In the genomic region with DNA sequence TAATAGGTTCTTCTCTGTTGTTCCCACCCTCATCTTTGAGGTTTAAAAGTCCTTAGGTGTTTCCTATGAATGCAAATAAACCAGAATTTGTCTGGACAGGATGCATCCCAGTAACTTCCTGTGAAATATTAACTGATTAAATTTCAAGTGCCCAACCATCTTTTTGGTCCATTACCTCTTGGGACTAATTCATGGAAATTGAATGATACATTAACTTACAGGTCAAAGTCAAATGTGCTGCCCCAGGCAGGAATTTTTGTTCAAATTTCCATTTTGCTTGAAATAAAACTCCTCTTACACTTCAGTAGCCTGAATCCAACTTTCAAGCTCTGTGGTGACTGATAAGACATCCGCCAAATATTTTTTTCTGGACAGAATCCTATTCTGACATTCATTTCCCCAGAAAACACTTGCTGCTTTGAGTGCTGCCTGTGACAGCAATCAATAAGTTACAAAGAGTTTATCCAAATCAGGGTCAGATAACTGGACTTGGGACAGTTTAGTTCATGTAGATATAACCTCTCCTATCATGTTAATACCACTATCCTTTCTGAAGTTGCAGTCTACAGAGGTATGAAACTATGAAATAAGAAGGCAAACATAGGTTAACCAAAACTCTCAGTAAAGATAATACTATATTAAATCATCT, we compare ENCODE assay signal across 24 cellular contexts.
"Had no signal": no experiment of that assay in that cellular context is flagged by ENCODE, and none has a peak within 500 bp of the region (broad histone marks: within the 10 kb centered on the region; RNA-seq: fewer than 3 reads in every experiment).

No MANE protein-coding gene starts in this region.

- H3K9me3 ChIP-seq: adrenal gland, MG63, Peyer's patch had no signal

- H3K4me1 Mint-ChIP-seq: activated naive CD8-positive, alpha-beta T cell treated with anti-CD3 and anti-CD28 coated beads, Interleukin-2, amount 10 ng/mL, durations not matched to agents 7 days and 5 days had no signal

- H3K36me3 Mint-ChIP-seq: activated naive CD8-positive, alpha-beta T cell treated with anti-CD3 and anti-CD28 coated beads, Interleukin-2, amount 10 ng/mL, durations not matched to agents 7 days and 5 days had no signal

- H3K27ac ChIP-seq: adrenal gland, breast epithelium, Peyer's patch had no signal

- H3K27ac Mint-ChIP-seq: activated CD8-positive, alpha-beta T cell treated with anti-CD3 and anti-CD28 coated beads for 36 hours; activated naive CD8-positive, alpha-beta T cell treated with anti-CD3 and anti-CD28 coated beads, Interleukin-2, amount 10 ng/mL, durations not matched to agents 7 days and 5 days; activated T-cell treated with anti-CD3 and anti-CD28 coated beads, Interleukin-2, amount 50 U/mL, for 72 hours; activated T-helper 2 cell treated with anti-CD3 and anti-CD28 coated beads, Interferon-gamma antibody, Interleukin-2, Interleukin-4, amounts not matched to agents 10 μg/mL and 5 μg/mL and 100 μg/mL, durations not matched to agents 14 hours and 24 hours and 36 hours; T-helper 1 cell treated with Interleukin-12 subunit alpha and Interleukin-12 subunit beta and Interleukin-4 antibody, amounts not matched to agents 30 μg/mL and 1 μg/mL, for 36 hours had no signal

- ATAC-seq: activated CD4-positive, CD25-positive, alpha-beta regulatory T cell treated with anti-CD3 and anti-CD28 coated beads, Interleukin-2, amount 50 U/mL, for 24 hours; activated CD8-positive, alpha-beta T cell treated with anti-CD3 and anti-CD28 coated beads for 36 hours; activated T-cell treated with anti-CD3 and anti-CD28 coated beads, Interleukin-2, amount 50 U/mL, for 72 hours had no signal

- H3K36me3 ChIP-seq: adrenal gland, breast epithelium, MG63, Peyer's patch had no signal

- H3K4me3 Mint-ChIP-seq: activated CD8-positive, alpha-beta T cell treated with anti-CD3 and anti-CD28 coated beads for 36 hours; activated naive CD8-positive, alpha-beta T cell treated with anti-CD3 and anti-CD28 coated beads, Interleukin-2, amount 10 ng/mL, durations not matched to agents 7 days and 5 days; activated T-cell treated with anti-CD3 and anti-CD28 coated beads, Interleukin-2, amount 50 U/mL, for 72 hours; T-helper 1 cell treated with Interleukin-12 subunit alpha and Interleukin-12 subunit beta and Interleukin-4 antibody, amounts not matched to agents 30 μg/mL and 1 μg/mL, for 36 hours had no signal

- H3K27me3 Mint-ChIP-seq: activated CD8-positive, alpha-beta T cell treated with anti-CD3 and anti-CD28 coated beads for 36 hours; activated naive CD8-positive, alpha-beta T cell treated with anti-CD3 and anti-CD28 coated beads, Interleukin-2, amount 10 ng/mL, durations not matched to agents 7 days and 5 days had no signal

- H3K4me3 ChIP-seq: adrenal gland, breast epithelium, MG63, Peyer's patch had no signal

- DNase-seq: activated CD4-positive, alpha-beta T cell treated with anti-CD3 and anti-CD28 coated beads for 4 hours; activated CD8-positive, alpha-beta memory T cell treated with anti-CD3 and anti-CD28 coated beads, Interleukin-2, amount 50 U/mL, for 4 hours; activated CD8-positive, alpha-beta T cell treated with anti-CD3 and anti-CD28 coated beads for 36 hours; activated gamma-delta T cell treated with Interleukin-2 at 50 U/mL for 16 hours; activated naive CD4-positive, alpha-beta T cell treated with anti-CD3 and anti-CD28 coated beads, Interleukin-2, amount 50 U/mL, for 16 hours; activated naive CD8-positive, alpha-beta T cell treated with anti-CD3 and anti-CD28 coated beads, Interleukin-2, amount 10 ng/mL, durations not matched to agents 7 days and 5 days; activated T-cell treated with anti-CD3 and anti-CD28 coated beads, Interleukin-2, amount 50 U/mL, for 72 hours; adrenal gland; anterior cingulate cortex; MG63; MV-4-11; NCI-H1092 treated with DMSO at 0.1 percent for 48 hours; NCI-H1417 treated with DMSO at 0.1 percent for 48 hours; NCI-H1694; NCI-H2029 treated with DMSO at 0.1 percent for 48 hours; NCI-H345; NCI-H510A; NCI-H526 treated with DMSO at 0.1 percent for 48 hours; Peyer's patch; SHP77 treated with DMSO at 0.1 percent for 48 hours had no signal

- H3K4me1 ChIP-seq: adrenal gland, breast epithelium, Peyer's patch had no signal

- H3K27me3 ChIP-seq: adrenal gland, breast epithelium, MG63, Peyer's patch had no signal
